12 cellular contexts compared by ENCODE assay signal in the genomic region with DNA sequence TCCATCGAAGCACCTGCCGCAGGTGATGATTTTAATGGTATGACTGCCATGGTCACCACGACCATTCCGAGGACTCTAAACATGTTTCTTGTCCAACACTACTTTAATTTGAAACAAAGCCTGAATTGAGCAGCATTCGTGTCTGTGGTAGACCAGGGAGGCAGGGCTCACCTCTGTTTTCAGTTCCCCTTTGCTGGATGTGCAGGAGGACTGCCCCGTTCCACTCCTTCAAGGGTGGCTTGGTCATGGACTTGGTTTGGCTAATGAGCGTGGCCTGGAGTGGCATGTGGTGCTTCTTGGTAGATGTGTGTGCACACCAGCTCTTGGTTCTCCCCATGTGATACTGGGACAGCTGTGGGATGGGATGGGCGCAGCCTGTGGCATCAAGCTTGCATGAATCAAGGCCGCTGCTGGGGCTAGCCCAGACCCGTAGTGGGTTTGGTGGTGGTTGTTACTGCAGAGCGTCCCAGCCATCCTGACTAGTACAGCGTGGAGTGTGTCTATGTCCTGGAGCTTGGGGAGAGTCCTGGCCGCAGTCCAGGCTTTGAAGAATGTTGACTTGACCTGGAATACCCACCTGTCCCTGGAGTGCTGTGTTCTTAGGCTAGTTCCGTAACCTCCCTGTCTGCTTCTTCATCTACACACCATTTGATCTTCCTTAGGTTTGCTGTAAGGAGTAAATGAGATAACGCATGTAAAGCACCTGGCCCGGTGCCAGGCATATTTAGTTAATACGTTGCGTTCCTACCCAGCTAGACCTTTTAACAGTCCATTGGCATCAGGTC. TPM values are rescaled to one million over a fixed set of nuclear protein-coding genes. Genes with fewer than 3 reads are reported as not detected.
DNase-seq lines count a peak whose midpoint lies in the region; ATAC-seq and TF ChIP-seq lines count a peak whose summit lies in the region.
"Had no signal": no experiment of that assay in that cellular context is flagged by ENCODE, and none has a peak within 500 bp of the region (broad histone marks: within the 10 kb centered on the region; RNA-seq: fewer than 3 reads in every experiment).

No MANE protein-coding gene starts in this region.

- intact Hi-C loops in activated B cell treated with CpG ODN at 0.5 μM for 24 hours (cut with micrococcal nuclease), result loop anchor here (5.0 kb wide), 1 partner anchor 35 kb away; a partner anchor contains a TSS

- H3K27me3 Mint-ChIP-seq in activated B cell treated with CpG ODN at 0.5 μM for 24 hours, result no peaks in the 10 kb centered on the region

- no peaks in the 10 kb centered on the region for H3K27me3 ChIP-seq in brain microvascular endothelial cell (replicated peaks)

- peaks cover 30% of the 10 kb centered on the region for H3K4me1 Mint-ChIP-seq in activated B cell treated with CpG ODN at 0.5 μM for 24 hours

- peak; percentile 97 for ATAC-seq in GM21360 (IDR thresholded peaks at IDR 0.05; ENCODE audit: unreplicated experiment)
- ATAC-seq in HG03064 (IDR thresholded peaks at IDR 0.05; ENCODE audit: low read depth, unreplicated experiment), result peak; percentile 79
- peak; percentile 97 for ATAC-seq in activated B cell treated with CpG ODN at 0.5 μM for 24 hours (ENCODE audit: low read depth)
- ATAC-seq in stimulated activated naive CD8-positive, alpha-beta T cell treated with anti-CD3 and anti-CD28 coated beads, Interleukin-15, Interleukin-2, amounts not matched to agents 100 U/mL and 50 U/mL, for 24 hours, result no peak
- ATAC-seq: activated T-cell treated with anti-CD3 and anti-CD28 coated beads, Interleukin-2, amount 50 U/mL, for 72 hours had no signal

- TF ChIP-seq CTCF in GM12865 (IDR thresholded peaks at IDR 0.05; ENCODE audit: insufficient read depth, low read depth, low read length, missing control alignments), result no peak
- TF ChIP-seq CTCF in activated B cell treated with CpG ODN at 0.5 μM for 24 hours (IDR thresholded peaks at IDR 0.05), result no peak
- TF ChIP-seq CTCF in brain microvascular endothelial cell (IDR thresholded peaks at IDR 0.05; ENCODE audit: low read depth, low read length, missing control alignments), result no peak

- CTCF ChIA-PET in activated B cell treated with CpG ODN at 0.5 μM for 24 hours (lab: Charles Lee), result no interaction called here

- H3K36me3 Mint-ChIP-seq in activated B cell treated with CpG ODN at 0.5 μM for 24 hours (ENCODE audit: low read depth), result peaks cover 20% of the 10 kb centered on the region

- H3K36me3 ChIP-seq in brain microvascular endothelial cell (replicated peaks), result no peaks in the 10 kb centered on the region

- H3K4me3 ChIP-seq in GM12865 (ENCODE audit: low read depth, low read length) (no peak overlapping the region), brain microvascular endothelial cell (ENCODE audit: low read depth, low read length) (no peak overlapping the region)
- H3K4me3 ChIP-seq: coronary artery had no signal

- H3K4me3 Mint-ChIP-seq in activated B cell treated with CpG ODN at 0.5 μM for 24 hours, result no peak overlapping the region
- H3K4me3 Mint-ChIP-seq: activated T-cell treated with anti-CD3 and anti-CD28 coated beads, Interleukin-2, amount 50 U/mL, for 72 hours had no signal

- H3K27ac Mint-ChIP-seq in activated B cell treated with CpG ODN at 0.5 μM for 24 hours, result no peak overlapping the region
- H3K27ac Mint-ChIP-seq: activated T-cell treated with anti-CD3 and anti-CD28 coated beads, Interleukin-2, amount 50 U/mL, for 72 hours had no signal

- POLR2A ChIA-PET in activated B cell treated with CpG ODN at 0.5 μM for 24 hours (lab: Charles Lee), result no interaction called here

- peak; percentile 18 for DNase-seq in GM12865 (ENCODE audit: low read depth)
- no peak for DNase-seq in activated B cell treated with CpG ODN at 0.5 μM for 24 hours
- no peak for DNase-seq in brain microvascular endothelial cell
- no peak for DNase-seq in NCI-H510A (lab: John Stamatoyannopoulos, UW)
- no peak for DNase-seq in stimulated activated naive CD8-positive, alpha-beta T cell treated with anti-CD3 and anti-CD28 coated beads, Interleukin-15, Interleukin-2, amounts not matched to agents 100 U/mL and 50 U/mL, for 24 hours
- no peak for DNase-seq in hippocampal formation (lab: John Stamatoyannopoulos, UW)
- DNase-seq: activated T-cell treated with anti-CD3 and anti-CD28 coated beads, Interleukin-2, amount 50 U/mL, for 72 hours; NCI-H524; stimulated activated CD4-positive, alpha-beta T cell treated with anti-CD3 and anti-CD28 coated beads, Interleukin-4, amount 100 ng/mL, for 4 hours had no signal

- H3K9me3 Mint-ChIP-seq in activated B cell treated with CpG ODN at 0.5 μM for 24 hours, result peaks cover 3% of the 10 kb centered on the region

- in situ Hi-C loops in brain microvascular endothelial cell (cut with HindIII; ENCODE audit: low pct_ligation_motif_present, low sequenced_read_pairs), result no loop called here

- H3K27ac ChIP-seq in brain microvascular endothelial cell, result no peak overlapping the region
- H3K27ac ChIP-seq: coronary artery had no signal

RNA-seq across cellular contexts. Expression of a gene that starts 34.8 kb away (rescaled TPM):
- total RNA-seq in activated B cell treated with CpG ODN at 0.5 μM for 24 hours, result 22.5 and 25.8 TPM in 2 replicates
